In the genomic region with DNA sequence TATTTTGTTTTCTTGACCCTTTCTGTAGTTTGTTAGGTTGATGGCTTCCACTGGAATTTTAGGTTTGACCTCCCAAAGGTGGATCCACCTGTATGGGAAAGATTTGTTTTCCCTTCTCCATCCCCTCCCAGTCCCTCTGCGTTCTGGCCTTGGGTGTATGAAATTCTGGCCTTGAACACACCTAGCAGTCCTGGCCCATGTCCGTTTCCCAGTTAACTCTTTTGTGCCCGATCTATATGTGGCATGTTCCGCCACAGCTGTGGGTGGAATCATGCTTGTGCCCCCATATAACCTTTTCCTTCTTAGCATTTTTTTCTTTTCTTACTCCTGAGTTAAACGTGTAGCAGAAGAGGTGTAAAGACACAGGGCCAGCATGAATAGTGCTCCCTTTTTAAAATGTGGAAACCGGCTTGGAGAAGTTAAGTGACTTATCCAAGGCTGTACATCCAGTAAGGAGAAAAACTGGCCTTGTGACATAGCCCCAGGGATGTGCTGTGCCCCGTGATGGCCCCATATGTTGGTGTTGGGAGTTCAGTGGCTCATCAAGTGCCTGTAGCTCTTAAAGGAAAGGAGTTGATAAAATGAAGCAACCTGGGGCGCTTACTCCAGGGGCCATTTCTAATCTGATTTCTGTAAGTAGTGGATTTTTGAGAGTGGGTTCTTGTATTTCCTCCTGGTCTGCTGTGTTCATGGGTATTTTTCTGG, we compare ENCODE assay signal across 20 cellular contexts. TPM values are rescaled to one million over a fixed set of nuclear protein-coding genes. Genes with fewer than 3 reads are reported as not detected.
DNase-seq lines count a peak whose midpoint lies in the region; ATAC-seq, FAIRE-seq and TF ChIP-seq lines count a peak whose summit lies in the region.
"Had no signal": no experiment of that assay in that cellular context is flagged by ENCODE, and none has a peak within 500 bp of the region (broad histone marks: within the 10 kb centered on the region; RNA-seq: fewer than 3 reads in every experiment).

No MANE protein-coding gene starts in this region.

- POLR2A ChIA-PET in A549 (lab: Yijun Ruan, JAX), result no interaction called here

- TF ChIP-seq RAD21 in A549 (conservative IDR thresholded peaks at IDR 0.05 in 1 of 2, IDR thresholded peaks at IDR 0.05 in 1 of 2), result no peak

- no peaks in the 10 kb centered on the region for H3K36me3 ChIP-seq in psoas muscle (ENCODE audit: insufficient read depth in 1 of 2, low read depth in 1 of 2)
- H3K36me3 ChIP-seq: left ventricle myocardium inferior had no signal

- TF ChIP-seq EP300 in A549 (IDR thresholded peaks at IDR 0.05), result no peak

- DNase-seq in A549 (ENCODE audit: low read depth in 1 of 2, low spot score in 1 of 2), result no peak
- DNase-seq in HT-29 (ENCODE audit: low spot score), result peak; percentile 39
- no peak for DNase-seq in psoas muscle
- DNase-seq in activated gamma-delta T cell (lab: John Stamatoyannopoulos, UW), result no peak
- DNase-seq in GF-D8 (lab: John Stamatoyannopoulos, UW), result no peak
- DNase-seq in SW 1271 (lab: John Stamatoyannopoulos, UW), result no peak
- no peak for DNase-seq in left colon
- DNase-seq: activated CD4-positive, alpha-beta T cell treated with anti-CD3 and anti-CD28 coated beads for 1 hour; activated CD8-positive, alpha-beta T cell treated with anti-CD3 and anti-CD28 coated beads, Interleukin-2, amount 10 ng/mL, durations not matched to agents 7 days and 5 days; activated naive CD4-positive, alpha-beta T cell; central memory CD4-positive, alpha-beta T cell; foreskin fibroblast; hippocampal formation; left ventricle myocardium inferior; stimulated activated CD4-positive, alpha-beta T cell treated with anti-CD3 and anti-CD28 coated beads, Interleukin-1b, Interleukin-23, amount 100 ng/mL, for 48 hours had no signal

- no peak for ATAC-seq in A549
- ATAC-seq in esophagus mucosa, result peak; percentile 52
- ATAC-seq in psoas muscle, result no peak
- no peak for ATAC-seq in left colon
- ATAC-seq: activated CD8-positive, alpha-beta T cell treated with anti-CD3 and anti-CD28 coated beads, Interleukin-2, amount 10 ng/mL, durations not matched to agents 7 days and 5 days; stimulated activated effector memory CD8-positive, alpha-beta T cell treated with anti-CD3 and anti-CD28 coated beads, Interleukin-12 subunit alpha, Interleukin-12 subunit beta, amount 100 ng/mL, for 72 hours had no signal

- no peak for FAIRE-seq in A549 (lab: Jason Lieb, UNC)
- FAIRE-seq: HTR-8/SVneo had no signal

- H3K4me1 ChIP-seq in A549 (peaks cover 76% of the 10 kb centered on the region), psoas muscle (peaks cover 22% of the 10 kb centered on the region)

- 66% methylated on average over 8 of the region's 8 CpGs for WGBS in A549 (ENCODE audit: missing lambda C conversion rate)
- 61 to 71% (median 65%) methylated on average over 8 of the region's 8 CpGs for WGBS in psoas muscle, 3 donors

- H3K4me3 ChIP-seq in A549 (no peak overlapping the region), psoas muscle (no peak overlapping the region)
- H3K4me3 ChIP-seq: left ventricle myocardium inferior, skin epidermis had no signal

- no peak for TF ChIP-seq POLR2A in A549 (IDR thresholded peaks at IDR 0.05; ENCODE audit: low read length)

- intact Hi-C loops in psoas muscle (cut with DNase I), result loop anchor here in 1 of 2 donors (5.0 kb wide), 1 partner anchor 55 kb away; no protein-coding TSS in a partner anchor
- intact Hi-C loops in left colon (cut with DNase I, micrococcal nuclease), result no loop called here

- H3K4me2 ChIP-seq in A549, result peak overlapping the region; percentile 54; the same call in 2 of the 3 replicates

- CTCF ChIA-PET in A549 (lab: Yijun Ruan, JAX), result interaction anchor here (1.1 kb wide), 1 partner anchor 20 kb away, joined by 3 read pairs; no protein-coding TSS in a partner anchor

- H3K9me3 ChIP-seq in A549, result no peaks in the 10 kb centered on the region
- H3K9me3 ChIP-seq in psoas muscle, result no peaks in the 10 kb centered on the region
- H3K9me3 ChIP-seq: left ventricle myocardium inferior had no signal

- TF ChIP-seq CTCF in A549 (IDR thresholded peaks at IDR 0.05) (no peak), psoas muscle (IDR thresholded peaks at IDR 0.05) (no peak)

- H3K27ac ChIP-seq in A549, result peak overlapping the region; percentile 57 to 79; a peak in 5 of 6 replicates
- H3K27ac ChIP-seq in psoas muscle, result peak overlapping the region; percentile 70
- H3K27ac ChIP-seq: KMS-11, left ventricle myocardium inferior had no signal

- no peaks in the 10 kb centered on the region for H3K27me3 ChIP-seq in psoas muscle (ENCODE audit: insufficient read depth in 3 of 3, low read length in 2 of 3)

TF ChIP-seq in A549, 52 proteins besides CTCF, POLR2A, EP300 and RAD21:
- TF ChIP-seq CHD2 (IDR thresholded peaks at IDR 0.05; ENCODE audit: low read length, partially characterized antibody), result no peak
- no peak for TF ChIP-seq CBX2 (IDR thresholded peaks at IDR 0.05; ENCODE audit: borderline replicate concordance, low read depth)
- TF ChIP-seq, protein P1, sequence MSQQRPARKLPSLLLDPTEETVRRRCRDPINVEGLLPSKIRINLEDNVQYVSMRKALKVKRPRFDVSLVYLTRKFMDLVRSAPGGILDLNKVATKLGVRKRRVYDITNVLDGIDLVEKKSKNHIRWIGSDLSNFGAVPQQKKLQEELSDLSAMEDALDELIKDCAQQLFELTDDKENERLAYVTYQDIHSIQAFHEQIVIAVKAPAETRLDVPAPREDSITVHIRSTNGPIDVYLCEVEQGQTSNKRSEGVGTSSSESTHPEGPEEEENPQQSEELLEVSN (IDR thresholded peaks at IDR 0.05; ENCODE audit: borderline replicate concordance, low read depth), result no peak
- TF ChIP-seq JUN (IDR thresholded peaks at IDR 0.05), result no peak
- no peak for TF ChIP-seq MAZ (IDR thresholded peaks at IDR 0.05; ENCODE audit: borderline replicate concordance, low read depth, low read length)
- TF ChIP-seq PHF8 (IDR thresholded peaks at IDR 0.05; ENCODE audit: borderline replicate concordance, low read depth), result no peak
- TF ChIP-seq, protein P2, sequence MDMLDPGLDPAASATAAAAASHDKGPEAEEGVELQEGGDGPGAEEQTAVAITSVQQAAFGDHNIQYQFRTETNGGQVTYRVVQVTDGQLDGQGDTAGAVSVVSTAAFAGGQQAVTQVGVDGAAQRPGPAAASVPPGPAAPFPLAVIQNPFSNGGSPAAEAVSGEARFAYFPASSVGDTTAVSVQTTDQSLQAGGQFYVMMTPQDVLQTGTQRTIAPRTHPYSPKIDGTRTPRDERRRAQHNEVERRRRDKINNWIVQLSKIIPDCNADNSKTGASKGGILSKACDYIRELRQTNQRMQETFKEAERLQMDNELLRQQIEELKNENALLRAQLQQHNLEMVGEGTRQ (IDR thresholded peaks at IDR 0.05), result no peak
- TF ChIP-seq GATA3 (IDR thresholded peaks at IDR 0.05; ENCODE audit: borderline replicate concordance), result no peak
- TF ChIP-seq FOSB (CRISPR knock-in tag; IDR thresholded peaks at IDR 0.05), result no peak
- TF ChIP-seq ZNF302 (CRISPR knock-in tag; IDR thresholded peaks at IDR 0.05), result no peak
- TF ChIP-seq, protein P3, sequence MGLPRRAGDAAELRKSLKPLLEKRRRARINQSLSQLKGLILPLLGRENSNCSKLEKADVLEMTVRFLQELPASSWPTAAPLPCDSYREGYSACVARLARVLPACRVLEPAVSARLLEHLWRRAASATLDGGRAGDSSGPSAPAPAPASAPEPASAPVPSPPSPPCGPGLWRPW (IDR thresholded peaks at IDR 0.05), result no peak
- TF ChIP-seq ZFP36 (IDR thresholded peaks at IDR 0.05; ENCODE audit: borderline replicate concordance, partially characterized antibody), result no peak
- no peak for TF ChIP-seq SMC3 (IDR thresholded peaks at IDR 0.05)
- TF ChIP-seq FOXS1 (CRISPR knock-in tag; IDR thresholded peaks at IDR 0.05), result no peak
- no peak for TF ChIP-seq MYC (IDR thresholded peaks at IDR 0.05; ENCODE audit: borderline replicate concordance, low read length)
- TF ChIP-seq FOSL2 (IDR thresholded peaks at IDR 0.05), result no peak
- no peak for TF ChIP-seq FOSL2 (CRISPR knock-in tag; IDR thresholded peaks at IDR 0.05)
- TF ChIP-seq TFCP2L1 (CRISPR knock-in tag; IDR thresholded peaks at IDR 0.05), result no peak
- no peak for TF ChIP-seq ZSCAN20 (CRISPR knock-in tag; IDR thresholded peaks at IDR 0.05)
- TF ChIP-seq HOXB13 (CRISPR knock-in tag; IDR thresholded peaks at IDR 0.05; ENCODE audit: low read depth), result no peak

RNA-seq across cellular contexts. Expression of a gene that starts 39.3 kb away (rescaled TPM):
- 4.6 and 5.5 TPM in 2 replicates for polyA plus RNA-seq in A549 (2011; rRNA removed)
- 6.1 and 9.1 TPM in 2 replicates for polyA plus RNA-seq in A549 (2012; cell fraction: cytosol; rRNA removed)
- 7.8 and 14.2 TPM in 2 replicates for polyA plus RNA-seq in A549 (2012; cell fraction: nucleus; rRNA removed)
- polyA plus RNA-seq in A549 (2017; fragmentation: RNase III; extraction: RNeasy Plus Mini Kit Qiagen cat#74134 plus additional on column Dnase treatment), result 5.5 to 6.9 TPM (median 6.0 TPM) in 3 replicates
- polyA minus RNA-seq in A549 (2011; rRNA and poly(A)+ RNA removed), result 4.8 and 6.3 TPM in 2 replicates
- 70.2 and 81.8 TPM in 2 replicates for total RNA-seq in HT-29 (2014; rRNA removed; shearing (Covaris generic))
- total RNA-seq in esophagus mucosa, result 6.4 TPM
- total RNA-seq in psoas muscle, result 1 to 10 TPM; 4.9 to 8.5 (median 7.4) TPM
- polyA plus RNA-seq in psoas muscle, result 1 to 10 TPM; 2.2 to 4.8 (median 2.4) TPM
- 1 to 10 TPM; 6.2 to 7.0 TPM for total RNA-seq in left colon
